8 cellular contexts compared by ENCODE assay signal in genomic region chr22:31969789-31970489, GRCh38. TPM values are rescaled to one million over a fixed set of nuclear protein-coding genes. Genes with fewer than 3 reads are reported as not detected.
DNase-seq lines count a peak whose midpoint lies in the region; ATAC-seq and TF ChIP-seq lines count a peak whose summit lies in the region.

No MANE protein-coding gene starts in this region.

- no peaks in the 10 kb centered on the region for H3K9me3 Mint-ChIP-seq in CD4-positive, alpha-beta T cell

- TF ChIP-seq POLR2A in NB4 (IDR thresholded peaks at IDR 0.05; ENCODE audit: extremely low read depth, insufficient read length) = no peak
- TF ChIP-seq POLR2A in prostate gland (IDR thresholded peaks at IDR 0.05) = no peak

- no peak overlapping the region for H3K4me3 ChIP-seq in NB4 (ENCODE audit: low read depth, low read length)
- peak overlapping the region in 1 of 2 donors; percentile 51 for H3K4me3 ChIP-seq in right atrium auricular region
- H3K4me3 ChIP-seq in prostate gland = peak overlapping the region; percentile 17 to 33

- no peaks in the 10 kb centered on the region for H3K36me3 Mint-ChIP-seq in CD4-positive, alpha-beta T cell (ENCODE audit: low read depth)

- POLR2A ChIA-PET in CD4-positive, alpha-beta T cell (lab: Charles Lee) = interaction anchor here (0.9 to 1.7 kb wide), 7 partner anchors 10 to 308 kb away, joined by 3 to 6 read pairs (median 4); partner anchors contain the start of gene PISD

- no peak for TF ChIP-seq CTCF in CD4-positive, alpha-beta T cell (IDR thresholded peaks at IDR 0.05)
- TF ChIP-seq CTCF in NB4 (IDR thresholded peaks at IDR 0.05; ENCODE audit: low read depth, low read length) = peak; percentile 36
- no peak for TF ChIP-seq CTCF in right atrium auricular region (IDR thresholded peaks at IDR 0.05)
- TF ChIP-seq CTCF in prostate gland (IDR thresholded peaks at IDR 0.05) = peak in 2 of 4 experiments; percentile 75 to 77

- no peaks in the 10 kb centered on the region for H3K27me3 Mint-ChIP-seq in CD4-positive, alpha-beta T cell

- peaks cover 13% of the 10 kb centered on the region for H3K4me1 Mint-ChIP-seq in CD4-positive, alpha-beta T cell (ENCODE audit: low read depth)

- WGBS in prostate gland = 25% methylated on average over 18 of the region's 19 CpGs

- H3K27ac Mint-ChIP-seq in CD4-positive, alpha-beta T cell = peak overlapping the region; percentile 3

- peak; percentile 76 for ATAC-seq in CD4-positive, alpha-beta T cell (ENCODE audit: poor library complexity)
- ATAC-seq in GM21423 (IDR thresholded peaks at IDR 0.05; ENCODE audit: unreplicated experiment) (peak; percentile 39), HG02981 (IDR thresholded peaks at IDR 0.05; ENCODE audit: unreplicated experiment) (no peak)

- intact Hi-C loops in CD4-positive, alpha-beta T cell (cut with DNase I, micrococcal nuclease) = loop anchor here (1.0 to 10.0 kb wide), 8 partner anchors 25 to 825 kb away; partner anchors contain the start of genes YWHAH (in 2 of the 2), DEPDC5 (in 1 of the 2), PISD (in 1 of the 2) and PRR14L (in 1 of the 2)
- intact Hi-C loops in prostate gland (cut with DNase I) = loop anchor here (10.0 kb wide), 1 partner anchor 505 kb away; the partner anchor contains the start of gene FBXO7

- H3K4me1 ChIP-seq in right atrium auricular region = peaks cover 0 to 12% of the 10 kb centered on the region in 2 donors
- H3K4me1 ChIP-seq in prostate gland (replicated peaks) = no peaks in the 10 kb centered on the region

- CTCF ChIA-PET in CD4-positive, alpha-beta T cell (lab: Charles Lee) = interaction anchor here (0.6 to 2.5 kb wide), 27 partner anchors 10 to 505 kb away, joined by 3 to 42 read pairs (median 5); partner anchors contain the start of genes DEPDC5, FBXO7 and PISD

- peak; percentile 45 to 64 (median 55) for DNase-seq in CD4-positive, alpha-beta T cell
- DNase-seq in NB4 (ENCODE audit: low read depth) = peak; percentile 66
- peak; percentile 85 for DNase-seq in SW480 (ENCODE audit: low spot score)
- DNase-seq in amygdala (lab: John Stamatoyannopoulos, UW) = peak in 44 of 56 donors; percentile 6 to 75 (median 49)
- DNase-seq in right atrium auricular region (ENCODE audit: low spot score) = peak; percentile 64
- peak; percentile 78 for DNase-seq in prostate gland (ENCODE audit: low spot score)

- H3K4me3 Mint-ChIP-seq in CD4-positive, alpha-beta T cell = peak overlapping the region; percentile 82

- no peak overlapping the region for H3K27ac ChIP-seq in CD4-positive, alpha-beta T cell (ENCODE audit: low read depth, low read length)
- no peak overlapping the region for H3K27ac ChIP-seq in right atrium auricular region
- H3K27ac ChIP-seq in prostate gland = no peak overlapping the region

- no peaks in the 10 kb centered on the region for H3K36me3 ChIP-seq in right atrium auricular region
- no peaks in the 10 kb centered on the region for H3K36me3 ChIP-seq in prostate gland

- H3K9me3 ChIP-seq in CD4-positive, alpha-beta T cell (ENCODE audit: control insufficient read depth, low read length) = no peaks in the 10 kb centered on the region
- H3K9me3 ChIP-seq in right atrium auricular region = no peaks in the 10 kb centered on the region
- H3K9me3 ChIP-seq in prostate gland = no peaks in the 10 kb centered on the region

- H3K27me3 ChIP-seq in CD4-positive, alpha-beta T cell (ENCODE audit: control insufficient read depth, insufficient read depth, low read length) = no peaks in the 10 kb centered on the region
- no peaks in the 10 kb centered on the region for H3K27me3 ChIP-seq in right atrium auricular region
- H3K27me3 ChIP-seq in prostate gland (replicated peaks; ENCODE audit: insufficient read depth) = no peaks in the 10 kb centered on the region

RNA-seq across cellular contexts. Expression of gene YWHAH, which starts 25.6 kb away (rescaled TPM):
- total RNA-seq in CD4-positive, alpha-beta T cell = 10 to 100 TPM; 24.4 to 26.1 TPM
- total RNA-seq in right atrium auricular region (10 to 100 TPM; 47.9 to 92.0 TPM), prostate gland (10 to 100 TPM; 41.9 to 62.4 TPM)
